ENCODE assay signal across 7 cellular contexts in genomic region chr12:39990122-39991101, GRCh38.
DNase-seq lines count a peak whose midpoint lies in the region; ATAC-seq and TF ChIP-seq lines count a peak whose summit lies in the region.

No MANE protein-coding gene starts in this region.

- peak; percentile 65 for DNase-seq in KBM-7
- peak; percentile 11 for DNase-seq in activated CD4-positive, CD25-positive, alpha-beta regulatory T cell treated with anti-CD3 and anti-CD28 coated beads, Interleukin-2, amount 50 U/mL, for 16 hours (ENCODE audit: low read depth, low spot score)
- DNase-seq in cerebellar cortex (ENCODE audit: low spot score), result peak; percentile 18
- DNase-seq in medulla oblongata (ENCODE audit: extremely low spot score), result peak; percentile 27
- peak; percentile 50 for DNase-seq in stimulated activated CD8-positive, alpha-beta memory T cell treated with anti-CD3 and anti-CD28 coated beads, Interleukin-4, amount 100 ng/mL, for 24 hours (ENCODE audit: low read depth)

- in situ Hi-C loops in KBM-7 (cut with MboI; ENCODE audit: low pct_unique_long_range_greater_than_20kb, low sequenced_read_pairs), result no loop called here

- peak; percentile 91 for ATAC-seq in GM21825 (IDR thresholded peaks at IDR 0.05; ENCODE audit: unreplicated experiment)

- peak; percentile 85 for TF ChIP-seq CTCF in GM12874 (IDR thresholded peaks at IDR 0.05; ENCODE audit: insufficient read depth, low read depth, low read length)

Comparison
In these comparisons a context has a peak if more than half of its experiments do, and no peak if none do; other contexts are left out.
1. Peak in every context shown above with its lines: DNase-seq and ATAC-seq.
2. DNase-seq: peak in every context shown above with its lines; median percentile 65 in KBM-7; 50 in stimulated activated CD8-positive, alpha-beta memory T cell treated with anti-CD3 and anti-CD28 coated beads, Interleukin-4, amount 100 ng/mL, for 24 hours; 27 in medulla oblongata; 18 in cerebellar cortex; 11 in activated CD4-positive, CD25-positive, alpha-beta regulatory T cell treated with anti-CD3 and anti-CD28 coated beads, Interleukin-2, amount 50 U/mL, for 16 hours.